8 cellular contexts compared by ENCODE assay signal in the genomic region with DNA sequence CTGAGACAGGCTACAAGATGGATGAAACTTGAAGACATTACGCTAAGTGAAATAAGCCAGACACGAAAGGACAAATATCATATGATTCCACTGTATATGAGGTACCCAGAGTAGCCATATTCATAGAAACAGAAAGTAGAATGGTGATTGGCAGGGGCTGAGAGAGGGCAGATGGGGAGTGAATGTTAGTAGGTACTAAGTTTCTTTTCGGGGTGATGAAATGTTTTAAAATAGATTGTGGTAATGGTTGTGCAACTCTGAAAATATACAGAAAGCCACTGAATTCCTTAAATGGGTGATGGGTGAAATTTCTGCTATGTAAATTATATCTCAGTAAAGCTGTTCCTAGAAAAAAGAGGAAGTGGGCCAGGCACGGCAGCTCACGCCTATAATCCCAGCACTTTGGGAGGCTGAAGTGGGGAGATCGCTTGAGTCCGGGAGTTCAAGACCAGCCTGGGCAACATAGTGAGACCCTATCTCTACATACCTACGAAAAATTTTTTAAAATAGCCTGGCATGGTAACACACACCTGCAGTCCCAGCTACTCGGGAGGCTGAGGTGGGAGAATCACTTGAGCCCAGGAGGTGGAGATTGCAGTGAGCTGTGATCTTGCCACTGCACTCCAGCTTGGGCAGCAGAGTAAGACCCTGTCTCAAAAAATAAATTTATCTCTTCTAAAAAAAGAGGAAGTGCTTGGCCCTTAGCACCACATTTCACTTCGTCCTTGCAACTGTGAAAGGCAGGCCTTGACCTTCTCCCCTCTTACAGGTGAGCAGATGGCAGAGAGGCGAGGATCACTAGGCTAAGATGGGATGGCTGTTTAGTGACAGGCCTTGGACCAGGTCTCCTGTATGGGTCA. TPM values are rescaled to one million over a fixed set of nuclear protein-coding genes. Genes with fewer than 3 reads are reported as not detected.
DNase-seq lines count a peak whose midpoint lies in the region; ATAC-seq and TF ChIP-seq lines count a peak whose summit lies in the region.

No MANE protein-coding gene starts in this region.

- H3K9me3 Mint-ChIP-seq in activated CD4-positive, alpha-beta T cell treated with anti-CD3 and anti-CD28 coated beads, Interleukin-2, amount 10 ng/mL, durations not matched to agents 7 days and 5 days, result no peaks in the 10 kb centered on the region
- H3K9me3 Mint-ChIP-seq in natural killer cell (no peaks in the 10 kb centered on the region), progenitor cell of endocrine pancreas (ENCODE audit: low read depth) (no peaks in the 10 kb centered on the region)

- DNase-seq in activated CD4-positive, alpha-beta T cell treated with anti-CD3 and anti-CD28 coated beads, Interleukin-2, amount 10 ng/mL, durations not matched to agents 7 days and 5 days, result peak; percentile 44
- DNase-seq in activated CD4-positive, alpha-beta T cell treated with anti-CD3 and anti-CD28 coated beads for 1 hour, result no peak
- peak; percentile 97 for DNase-seq in dedifferentiated amniotic fluid mesenchymal stem cell (ENCODE audit: extremely low spot score)
- DNase-seq in natural killer cell, result no peak
- no peak for DNase-seq in OCI-M2 (lab: John Stamatoyannopoulos, UW; ENCODE audit: unreplicated experiment)
- DNase-seq in progenitor cell of endocrine pancreas (ENCODE audit: low spot score, unreplicated experiment), result no peak

- no peak overlapping the region for H3K9ac ChIP-seq in OCI-LY1 (ENCODE audit: low read length)

- intact Hi-C loops in natural killer cell (cut with micrococcal nuclease), result loop anchor here (1.0 kb wide), 2 partner anchors 8 to 15 kb away; no protein-coding TSS in a partner anchor

- H3K4me2 ChIP-seq in OCI-LY1 (ENCODE audit: low read length), result peak overlapping the region; percentile 4

- CTCF ChIA-PET in activated CD4-positive, alpha-beta T cell treated with anti-CD3 and anti-CD28 coated beads, Interleukin-2, amount 10 ng/mL, durations not matched to agents 7 days and 5 days (lab: Charles Lee), result interaction anchor here (0.6 to 1.6 kb wide), 5 partner anchors 10 to 195 kb away, joined by 3 to 6 read pairs (median 3); a partner anchor contains a TSS

- no peaks in the 10 kb centered on the region for H3K36me3 ChIP-seq in OCI-LY1 (ENCODE audit: insufficient read depth, low read length)

- H3K36me3 Mint-ChIP-seq in activated CD4-positive, alpha-beta T cell treated with anti-CD3 and anti-CD28 coated beads, Interleukin-2, amount 10 ng/mL, durations not matched to agents 7 days and 5 days (ENCODE audit: low read depth), result no peaks in the 10 kb centered on the region
- H3K36me3 Mint-ChIP-seq in natural killer cell, result no peaks in the 10 kb centered on the region
- H3K36me3 Mint-ChIP-seq in progenitor cell of endocrine pancreas (ENCODE audit: insufficient read depth), result no peaks in the 10 kb centered on the region

- peaks cover 51% of the 10 kb centered on the region for H3K4me1 Mint-ChIP-seq in activated CD4-positive, alpha-beta T cell treated with anti-CD3 and anti-CD28 coated beads, Interleukin-2, amount 10 ng/mL, durations not matched to agents 7 days and 5 days
- H3K4me1 Mint-ChIP-seq in natural killer cell, result peaks cover 43 to 60% of the 10 kb centered on the region in 2 donors
- peaks cover 13% of the 10 kb centered on the region for H3K4me1 Mint-ChIP-seq in progenitor cell of endocrine pancreas (ENCODE audit: low read depth)

- peak overlapping the region; percentile 22 for H3K4me3 Mint-ChIP-seq in activated CD4-positive, alpha-beta T cell treated with anti-CD3 and anti-CD28 coated beads, Interleukin-2, amount 10 ng/mL, durations not matched to agents 7 days and 5 days
- peak overlapping the region; percentile 69 for H3K4me3 Mint-ChIP-seq in natural killer cell
- H3K4me3 Mint-ChIP-seq in progenitor cell of endocrine pancreas (ENCODE audit: low read depth), result no peak overlapping the region

- ATAC-seq in HG02798 (IDR thresholded peaks at IDR 0.05; ENCODE audit: poor library complexity, unreplicated experiment) (peak; percentile 93), natural killer cell (peak; percentile 92 to 96 (median 93))

- peak overlapping the region; percentile 81 for H3K27ac Mint-ChIP-seq in activated CD4-positive, alpha-beta T cell treated with anti-CD3 and anti-CD28 coated beads, Interleukin-2, amount 10 ng/mL, durations not matched to agents 7 days and 5 days
- H3K27ac Mint-ChIP-seq in natural killer cell (peak overlapping the region; percentile 79 to 83), progenitor cell of endocrine pancreas (no peak overlapping the region)

- H3K27ac ChIP-seq in OCI-LY1 (ENCODE audit: low read depth, low read length, poor library complexity, severe bottlenecking), result no peak overlapping the region

- no peaks in the 10 kb centered on the region for H4K20me1 ChIP-seq in OCI-LY1 (ENCODE audit: insufficient read depth, low read length)

- POLR2A ChIA-PET in activated CD4-positive, alpha-beta T cell treated with anti-CD3 and anti-CD28 coated beads, Interleukin-2, amount 10 ng/mL, durations not matched to agents 7 days and 5 days (lab: Charles Lee), result interaction anchor here (0.7 kb wide), 1 partner anchor 195 kb away, joined by 5 read pairs; a partner anchor contains a TSS

- H2AFZ ChIP-seq in OCI-LY1 (ENCODE audit: low read length), result no peak overlapping the region

- H3K27me3 Mint-ChIP-seq in activated CD4-positive, alpha-beta T cell treated with anti-CD3 and anti-CD28 coated beads, Interleukin-2, amount 10 ng/mL, durations not matched to agents 7 days and 5 days, result peaks cover 15% of the 10 kb centered on the region
- H3K27me3 Mint-ChIP-seq in natural killer cell (ENCODE audit: low read depth in 2 of 2) (no peaks in the 10 kb centered on the region), progenitor cell of endocrine pancreas (peaks cover 10% of the 10 kb centered on the region)

- no peak overlapping the region for H3K4me3 ChIP-seq in OCI-LY1 (ENCODE audit: low read depth, low read length, poor library complexity, severe bottlenecking)

- peaks cover 22% of the 10 kb centered on the region for H3K4me1 ChIP-seq in OCI-LY1 (ENCODE audit: insufficient read depth, low read length, severe bottlenecking)

- no peaks in the 10 kb centered on the region for H3K9me2 ChIP-seq in OCI-LY1 (ENCODE audit: low read depth, low read length)

- H3K79me2 ChIP-seq in OCI-LY1 (ENCODE audit: insufficient read depth, low read length), result no peaks in the 10 kb centered on the region

- TF ChIP-seq CTCF in OCI-LY1 (IDR thresholded peaks at IDR 0.05; ENCODE audit: low read length), result no peak
- TF ChIP-seq CTCF in natural killer cell (IDR thresholded peaks at IDR 0.05), result no peak
- no peak for TF ChIP-seq CTCF in progenitor cell of endocrine pancreas (IDR thresholded peaks at IDR 0.05; ENCODE audit: unreplicated experiment)

- 0 out of 2 replicates have a peak, but pooled peaks cover 3% of the 10 kb centered on the region for H3K9me3 ChIP-seq in OCI-LY1 (ENCODE audit: low read length)

- no peaks in the 10 kb centered on the region for H3K27me3 ChIP-seq in OCI-LY1 (ENCODE audit: insufficient read depth, low read length)

- H3F3A ChIP-seq in OCI-LY1 (ENCODE audit: insufficient read depth, low read length), result no peaks in the 10 kb centered on the region

RNA-seq across cellular contexts. Expression of a gene that starts 16.0 kb away (rescaled TPM):
- total RNA-seq in activated CD4-positive, alpha-beta T cell treated with anti-CD3 and anti-CD28 coated beads, Interleukin-2, amount 10 ng/mL, durations not matched to agents 7 days and 5 days, result 10 to 100 TPM; 22.2 to 22.9 TPM
- total RNA-seq in natural killer cell (100 to 1,000 TPM in 1 of 3 donors, 10 to 100 TPM in 2; 65.3 to 107 (median 89.8) TPM), progenitor cell of endocrine pancreas (29.5 and 36.6 TPM in 2 replicates)

Comparison
In these comparisons a context has a peak if more than half of its experiments do, and no peak if none do; other contexts are left out.
1. DNase-seq: peak in activated CD4-positive, alpha-beta T cell treated with anti-CD3 and anti-CD28 coated beads, Interleukin-2, amount 10 ng/mL, durations not matched to agents 7 days and 5 days (single experiment) and dedifferentiated amniotic fluid mesenchymal stem cell (single experiment); none in activated CD4-positive, alpha-beta T cell treated with anti-CD3 and anti-CD28 coated beads for 1 hour (single experiment), natural killer cell (single experiment), OCI-M2 (single experiment) and progenitor cell of endocrine pancreas (single experiment).